Comparison of ENCODE assay signal across 2 cellular contexts in genomic region chr5:72633649-72634048, GRCh38.
A peak's percentile ranks its signal among the peaks of the same experiment; 100 is the strongest.
TF ChIP-seq lines count a peak whose summit lies in the region.

No MANE protein-coding gene starts in this region.

TF ChIP-seq in HEK293, 187 proteins besides CTCF, POLR2A, EP300 and RAD21 (continued from another document):
- no peak for TF ChIP-seq ZBTB49 (tag by site-specific recombination; IDR thresholded peaks at IDR 0.05; ENCODE audit: low read depth)
- TF ChIP-seq EGR2 (tag by site-specific recombination; IDR thresholded peaks at IDR 0.05; ENCODE audit: low read depth), result peak; percentile 68
- TF ChIP-seq ZNF449 (tag by site-specific recombination; IDR thresholded peaks at IDR 0.05), result no peak
- peak; percentile 60 for TF ChIP-seq ZFHX2 (tag by site-specific recombination; conservative IDR thresholded peaks at IDR 0.05)
TF ChIP-seq in HEK293: peak in this region for 2.

TF ChIP-seq in K562, 482 proteins besides CTCF, POLR2A, EP300 and RAD21 (continued from another document):
- TF ChIP-seq E4F1 (CRISPR knock-in tag; IDR thresholded peaks at IDR 0.05; ENCODE audit: borderline replicate concordance), result no peak
- TF ChIP-seq ZNF24 (IDR thresholded peaks at IDR 0.05), result no peak
- TF ChIP-seq MTF1 (CRISPR knock-in tag; IDR thresholded peaks at IDR 0.05; ENCODE audit: borderline replicate concordance), result no peak
- TF ChIP-seq ZNF124 (CRISPR knock-in tag; IDR thresholded peaks at IDR 0.05), result no peak
- TF ChIP-seq HDAC6 (IDR thresholded peaks at IDR 0.05; ENCODE audit: low read depth, low read length), result no peak
- no peak for TF ChIP-seq DIDO1 (tag; IDR thresholded peaks at IDR 0.05; ENCODE audit: low read depth)
- no peak for TF ChIP-seq KDM4B (IDR thresholded peaks at IDR 0.05; ENCODE audit: borderline replicate concordance in 2 of 2, low read depth in 1 of 2)
- TF ChIP-seq TFE3 (CRISPR knock-in tag; IDR thresholded peaks at IDR 0.05), result no peak
- TF ChIP-seq FOXJ2 (tag; IDR thresholded peaks at IDR 0.05), result no peak
